ENCODE assay signal across 20 cellular contexts in genomic region chr17:48330386-48330785, GRCh38.
"Had no signal": no experiment of that assay in that cellular context is flagged by ENCODE, and none has a peak within 500 bp of the region (broad histone marks: within the 10 kb centered on the region; RNA-seq: fewer than 3 reads in every experiment).

No MANE protein-coding gene starts in this region.

- H3K27ac Mint-ChIP-seq: activated CD4-positive, alpha-beta T cell treated with anti-CD3 and anti-CD28 coated beads, Interleukin-2, amount 10 ng/mL, durations not matched to agents 7 days and 5 days; dendritic cell treated with granulocyte-macrophage colony-stimulating factor and Interleukin-4, amounts not matched to agents 40 ng/mL and 50 ng/mL, for 4 days; T-helper 17 cell had no signal

- H3K4me1 Mint-ChIP-seq: naive B cell had no signal

- ATAC-seq: left cardiac atrium, lower lobe of right lung, T-helper 17 cell had no signal

- H3K9me3 Mint-ChIP-seq: activated CD4-positive, alpha-beta T cell treated with anti-CD3 and anti-CD28 coated beads, Interleukin-2, amount 10 ng/mL, durations not matched to agents 7 days and 5 days; dendritic cell treated with granulocyte-macrophage colony-stimulating factor and Interleukin-4, amounts not matched to agents 40 ng/mL and 50 ng/mL, for 4 days; naive B cell had no signal

- DNase-seq: activated CD4-positive, alpha-beta T cell treated with anti-CD3 and anti-CD28 coated beads, Interleukin-2, amount 10 ng/mL, durations not matched to agents 7 days and 5 days; activated naive CD4-positive, alpha-beta T cell treated with Interleukin-2 at 50 U/mL for 16 hours; anterior cingulate cortex; brain microvascular endothelial cell; effector memory CD4-positive, alpha-beta T cell; foreskin melanocyte; head of caudate nucleus; left cardiac atrium; lower lobe of right lung; naive B cell; retina; stimulated activated CD4-positive, alpha-beta T cell treated with anti-CD3 and anti-CD28 coated beads, Interleukin-4, amount 100 ng/mL, for 4 hours; stimulated activated CD8-positive, alpha-beta memory T cell treated with anti-CD3 and anti-CD28 coated beads, Interleukin-4, amount 100 ng/mL, for 48 hours; stimulated activated naive CD4-positive, alpha-beta T cell treated with Interleukin-2 at 50 U/mL for 16 hours; substantia nigra; T-helper 17 cell had no signal

- H3K36me3 ChIP-seq: brain microvascular endothelial cell, lower lobe of right lung, tibial nerve, vagina had no signal

- H3K27ac ChIP-seq: brain microvascular endothelial cell, lower lobe of right lung, parathyroid adenoma, tibial nerve, vagina had no signal

- H3K4me1 ChIP-seq: lower lobe of right lung, parathyroid adenoma, tibial nerve, vagina had no signal

- H3K4me3 ChIP-seq: lower lobe of right lung, tibial nerve, vagina had no signal

- H3K4me3 Mint-ChIP-seq: activated CD4-positive, alpha-beta T cell treated with anti-CD3 and anti-CD28 coated beads, Interleukin-2, amount 10 ng/mL, durations not matched to agents 7 days and 5 days; dendritic cell treated with granulocyte-macrophage colony-stimulating factor and Interleukin-4, amounts not matched to agents 40 ng/mL and 50 ng/mL, for 4 days; naive B cell; T-helper 17 cell had no signal

- H3K27me3 Mint-ChIP-seq: activated CD4-positive, alpha-beta T cell treated with anti-CD3 and anti-CD28 coated beads, Interleukin-2, amount 10 ng/mL, durations not matched to agents 7 days and 5 days; T-helper 17 cell had no signal

- H3K27me3 ChIP-seq: vagina had no signal

- H3K9me3 ChIP-seq: lower lobe of right lung, tibial nerve, vagina had no signal
